ENCODE assay signal across 22 cellular contexts in genomic region chr10:49218480-49218879, GRCh38. TPM values are rescaled to one million over a fixed set of nuclear protein-coding genes. Genes with fewer than 3 reads are reported as not detected.
"Had no signal": no experiment of that assay in that cellular context is flagged by ENCODE, and none has a peak within 500 bp of the region (broad histone marks: within the 10 kb centered on the region; RNA-seq: fewer than 3 reads in every experiment).

No MANE protein-coding gene starts in this region.

- H3K9me3 ChIP-seq: esophagus squamous epithelium, prostate gland had no signal

- H3K4me1 Mint-ChIP-seq: neural crest cell had no signal

- DNase-seq: activated CD4-positive, alpha-beta T cell treated with anti-CD3 and anti-CD28 coated beads, Interleukin-2, amount 50 U/mL, for 48 hours; activated gamma-delta T cell treated with Interleukin-2 at 50 U/mL for 16 hours; activated T-cell treated with anti-CD3 and anti-CD28 coated beads for 4 hours; effector CD8-positive, alpha-beta T cell; esophagus squamous epithelium; hypothalamus; islet precursor cell; mammary epithelial cell; stimulated activated CD4-positive, alpha-beta T cell treated with anti-CD3 and anti-CD28 coated beads, Interleukin-4, amount 100 ng/mL, for 24 hours; substantia nigra; tibial artery had no signal

- H3K36me3 ChIP-seq: esophagus squamous epithelium, prostate gland, tibial artery had no signal

- H3K27me3 ChIP-seq: esophagus squamous epithelium had no signal

- H3K4me1 ChIP-seq: esophagus squamous epithelium, prostate gland, tibial artery had no signal

- ATAC-seq: activated naive CD4-positive, alpha-beta T cell treated with anti-CD3 and anti-CD28 coated beads, Interleukin-2, amount 50 U/mL, for 72 hours; sciatic nerve; stimulated activated effector memory CD8-positive, alpha-beta T cell treated with anti-CD3 and anti-CD28 coated beads, Interleukin-12 subunit alpha, Interleukin-12 subunit beta, amount 100 ng/mL, for 72 hours had no signal

- H3K27ac Mint-ChIP-seq: activated naive CD4-positive, alpha-beta T cell treated with anti-CD3 and anti-CD28 coated beads, Interleukin-2, amount 50 U/mL, for 72 hours; activated T-helper 1 cell treated with anti-CD3 and anti-CD28 coated beads, Interleukin-12 subunit alpha, Interleukin-12 subunit beta, Interleukin-2, Interleukin-4 antibody, amounts not matched to agents 30 ng/mL and 10 ng/mL and 1 ng/mL, durations not matched to agents 14 hours and 24 hours and 36 hours; stimulated activated effector memory CD8-positive, alpha-beta T cell treated with anti-CD3 and anti-CD28 coated beads, Interleukin-12 subunit alpha, Interleukin-12 subunit beta, amount 100 ng/mL, for 72 hours; T-helper 2 cell treated with Interferon-gamma antibody and Interleukin-4, amounts not matched to agents 5 μg/mL and 100 μg/mL, for 36 hours had no signal

- H3K27ac ChIP-seq: esophagus squamous epithelium, prostate gland, tibial artery had no signal

- H3K36me3 Mint-ChIP-seq: activated naive CD4-positive, alpha-beta T cell treated with anti-CD3 and anti-CD28 coated beads, Interleukin-2, amount 50 U/mL, for 72 hours; stimulated activated effector memory CD8-positive, alpha-beta T cell treated with anti-CD3 and anti-CD28 coated beads, Interleukin-12 subunit alpha, Interleukin-12 subunit beta, amount 100 ng/mL, for 72 hours had no signal

- H3K9me3 Mint-ChIP-seq: activated T-helper 1 cell treated with anti-CD3 and anti-CD28 coated beads, Interleukin-12 subunit alpha, Interleukin-12 subunit beta, Interleukin-2, Interleukin-4 antibody, amounts not matched to agents 30 ng/mL and 10 ng/mL and 1 ng/mL, durations not matched to agents 14 hours and 24 hours and 36 hours; dendritic cell treated with granulocyte-macrophage colony-stimulating factor and Interleukin-4, amounts not matched to agents 40 ng/mL and 50 ng/mL, for 4 days; stimulated activated effector memory CD8-positive, alpha-beta T cell treated with anti-CD3 and anti-CD28 coated beads, Interleukin-12 subunit alpha, Interleukin-12 subunit beta, amount 100 ng/mL, for 72 hours; T-helper 2 cell treated with Interferon-gamma antibody and Interleukin-4, amounts not matched to agents 5 μg/mL and 100 μg/mL, for 36 hours had no signal

- H3K4me3 ChIP-seq: esophagus squamous epithelium, prostate gland, smooth muscle cell, tibial artery had no signal

- H3K4me3 Mint-ChIP-seq: activated T-helper 1 cell treated with anti-CD3 and anti-CD28 coated beads, Interleukin-12 subunit alpha, Interleukin-12 subunit beta, Interleukin-2, Interleukin-4 antibody, amounts not matched to agents 30 ng/mL and 10 ng/mL and 1 ng/mL, durations not matched to agents 14 hours and 24 hours and 36 hours; dendritic cell treated with granulocyte-macrophage colony-stimulating factor and Interleukin-4, amounts not matched to agents 40 ng/mL and 50 ng/mL, for 4 days; neural crest cell; stimulated activated effector memory CD8-positive, alpha-beta T cell treated with anti-CD3 and anti-CD28 coated beads, Interleukin-12 subunit alpha, Interleukin-12 subunit beta, amount 100 ng/mL, for 72 hours; T-helper 2 cell treated with Interferon-gamma antibody and Interleukin-4, amounts not matched to agents 5 μg/mL and 100 μg/mL, for 36 hours had no signal

RNA-seq across cellular contexts. Expression of gene TMEM273, which starts 30.3 kb away (rescaled TPM):
- total RNA-seq: chondrocyte, fibroblast of villous mesenchyme, mammary epithelial cell had no signal
- polyA plus RNA-seq: mammary epithelial cell, smooth muscle cell had no signal
